Comparison of ENCODE assay signal across 10 cellular contexts in genomic region chr9:110081395-110081794, GRCh38.
DNase-seq lines count a peak whose midpoint lies in the region; ATAC-seq, FAIRE-seq and TF ChIP-seq lines count a peak whose summit lies in the region.
"Had no signal": no experiment of that assay in that cellular context is flagged by ENCODE, and none has a peak within 500 bp of the region (broad histone marks: within the 10 kb centered on the region; RNA-seq: fewer than 3 reads in every experiment).

No MANE protein-coding gene starts in this region.

- no peaks in the 10 kb centered on the region for H3K27me3 ChIP-seq in SJSA1 (replicated peaks)

- peaks cover 60% of the 10 kb centered on the region for H3K4me1 ChIP-seq in SJSA1 (replicated peaks)

- in situ Hi-C loops in ACHN (cut with HindIII; ENCODE audit: low pct_ligation_motif_present, low pct_unique_long_range_greater_than_20kb, low sequenced_read_pairs): no loop called here

- TF ChIP-seq CTCF in D721Med (IDR thresholded peaks at IDR 0.05; ENCODE audit: insufficient read depth, missing control alignments): no peak

- H3K27ac ChIP-seq in SJSA1: peak overlapping the region; percentile 74

- peaks cover 23% of the 10 kb centered on the region for H3K36me3 ChIP-seq in SJSA1

- H3K4me3 ChIP-seq in SJSA1: no peak overlapping the region

- DNase-seq in EL (peak; percentile 41), SJSA1 (ENCODE audit: low read depth in 1 of 2, low spot score in 2 of 2) (peak; percentile 51 to 74), glomerular visceral epithelial cell (ENCODE audit: extremely low spot score) (peak; percentile 34), renal cortical epithelial cell (ENCODE audit: low read depth) (peak; percentile 76), ACHN (no peak), DMS 273 (lab: John Stamatoyannopoulos, UW; ENCODE audit: unreplicated experiment) (no peak), D721Med (ENCODE audit: insufficient read length, low spot score) (no peak)
- DNase-seq: activated CD8-positive, alpha-beta memory T cell treated with anti-CD3 and anti-CD28 coated beads, Interleukin-2, amount 50 U/mL, for 4 hours; RPMI8226 had no signal

- H3K9me3 ChIP-seq in SJSA1 (replicated peaks): no peaks in the 10 kb centered on the region

- FAIRE-seq in D721Med (lab: Jason Lieb, UNC): no peak

- ATAC-seq in HG03025 (IDR thresholded peaks at IDR 0.05; ENCODE audit: low FRiP score, unreplicated experiment): no peak

Comparison
In these comparisons a context has a peak if more than half of its experiments do, and no peak if none do; other contexts are left out.
1. DNase-seq: peak in EL (single experiment), SJSA1 (2 of 2), glomerular visceral epithelial cell (single experiment) and renal cortical epithelial cell (single experiment); none in ACHN (single experiment), DMS 273 (single experiment) and D721Med (single experiment).